ENCODE assay signal across 8 cellular contexts in genomic region chr19:2613507-2614295, GRCh38.
A peak's percentile ranks its signal among the peaks of the same experiment; 100 is the strongest.
DNase-seq lines count a peak whose midpoint lies in the region; ATAC-seq and TF ChIP-seq lines count a peak whose summit lies in the region.

No MANE protein-coding gene starts in this region.

- DNase-seq in GM13976 (ENCODE audit: low spot score) (peak; percentile 74), PC-9 (no peak), left ventricle myocardium superior (peak; percentile 66), NCI-H524 treated with DMSO at 0.1 percent for 48 hours (lab: John Stamatoyannopoulos, UW) (no peak), MV-4-11 (lab: John Stamatoyannopoulos, UW) (no peak)
- DNase-seq in activated naive CD4-positive, alpha-beta T cell treated with anti-CD3 and anti-CD28 coated beads for 36 hours = peak; percentile 70
- DNase-seq in stimulated activated CD4-positive, alpha-beta T cell treated with anti-CD3 and anti-CD28 coated beads, Interleukin-1b, Interleukin-23, amount 100 ng/mL, for 48 hours = peak; percentile 65

- no peak overlapping the region for H3K27ac Mint-ChIP-seq in activated naive CD4-positive, alpha-beta T cell treated with anti-CD3 and anti-CD28 coated beads for 36 hours

- H3K36me3 Mint-ChIP-seq in activated naive CD4-positive, alpha-beta T cell treated with anti-CD3 and anti-CD28 coated beads for 36 hours (ENCODE audit: low read depth) = peaks cover 2% of the 10 kb centered on the region

- ATAC-seq in left ventricle myocardium superior (peak; percentile 21), HG02798 (IDR thresholded peaks at IDR 0.05; ENCODE audit: poor library complexity, unreplicated experiment) (no peak)

- H3K27me3 ChIP-seq in PC-9 (ENCODE audit: insufficient read depth, low read depth) = no peaks in the 10 kb centered on the region

- H3K36me3 ChIP-seq in PC-9 (ENCODE audit: low read depth) = no peaks in the 10 kb centered on the region

- peaks cover 54% of the 10 kb centered on the region for H3K4me1 Mint-ChIP-seq in activated naive CD4-positive, alpha-beta T cell treated with anti-CD3 and anti-CD28 coated beads for 36 hours (ENCODE audit: low read depth)

- intact Hi-C loops in PC-9 (cut with micrococcal nuclease; ENCODE audit: unreplicated experiment) = loop anchor here (5.0 to 10.0 kb wide), 3 partner anchors 71 to 689 kb away; no protein-coding TSS in a partner anchor
- intact Hi-C loops in activated naive CD4-positive, alpha-beta T cell treated with anti-CD3 and anti-CD28 coated beads for 36 hours (cut with micrococcal nuclease) = loop anchor here (5.0 to 10.0 kb wide), 3 partner anchors 51 to 519 kb away; partner anchors contain the start of genes IZUMO4, MOB3A, PLEKHJ1 and SF3A2
- intact Hi-C loops in left ventricle myocardium superior (cut with micrococcal nuclease) = loop anchor here (10.0 kb wide), 1 partner anchor 139 kb away; the partner anchor contains the start of gene GADD45B

- 0 out of 2 replicates have a peak overlapping the region, but pooled peaks have one; percentile 13 for H3K4me2 ChIP-seq in PC-9

- H3K4me1 ChIP-seq in PC-9 (replicated peaks; ENCODE audit: insufficient read depth) = peaks cover 1% of the 10 kb centered on the region

- H3K27me3 Mint-ChIP-seq in activated naive CD4-positive, alpha-beta T cell treated with anti-CD3 and anti-CD28 coated beads for 36 hours (ENCODE audit: low read depth) = peaks cover 4% of the 10 kb centered on the region

- H3K9me3 ChIP-seq in PC-9 (ENCODE audit: insufficient read depth, low read depth) = no peaks in the 10 kb centered on the region

- no peak overlapping the region for H3K4me3 ChIP-seq in PC-9

- peaks cover 8% of the 10 kb centered on the region for H3K9me3 Mint-ChIP-seq in activated naive CD4-positive, alpha-beta T cell treated with anti-CD3 and anti-CD28 coated beads for 36 hours

- H3K9me2 ChIP-seq in PC-9 (ENCODE audit: insufficient read depth) = no peaks in the 10 kb centered on the region

- BruUV-seq in PC-9 (replicated peaks; lab: Mats Ljungman, UMichigan) = no TSS peak

- H3K27ac ChIP-seq in PC-9 = no peak overlapping the region

- H3F3A ChIP-seq in PC-9 (ENCODE audit: insufficient read depth, low read depth) = peaks cover 5% of the 10 kb centered on the region; the same call in 1 of the 2 replicates

- no peaks in the 10 kb centered on the region for H4K20me1 ChIP-seq in PC-9 (ENCODE audit: insufficient read depth)

- no peak overlapping the region for H2AFZ ChIP-seq in PC-9

- POLR2A ChIA-PET in PC-9 (lab: Charles Lee; ENCODE audit: unreplicated experiment) = interaction anchor here (0.5 to 0.6 kb wide), 2 partner anchors 32 to 1021 kb away, joined by 5 to 6 read pairs; no protein-coding TSS in a partner anchor

- H3K4me3 Mint-ChIP-seq in activated naive CD4-positive, alpha-beta T cell treated with anti-CD3 and anti-CD28 coated beads for 36 hours = no peak overlapping the region

- TF ChIP-seq CTCF in GM13976 (IDR thresholded peaks at IDR 0.05; ENCODE audit: borderline replicate concordance, control extremely low read depth, extremely low read depth, insufficient read depth, missing control alignments) (peak; percentile 91), PC-9 (conservative IDR thresholded peaks at IDR 0.05) (peak; percentile 77)

- CTCF ChIA-PET in PC-9 (lab: Charles Lee) = no interaction called here
- CTCF ChIA-PET in activated naive CD4-positive, alpha-beta T cell treated with anti-CD3 and anti-CD28 coated beads for 36 hours (lab: Charles Lee) = interaction anchor here (0.6 to 7.0 kb wide), 20 partner anchors 9 to 221 kb away, joined by 3 to 92 read pairs (median 4); partner anchors contain the start of gene GADD45B

- in situ Hi-C loops in GM13976 (cut with MboI; ENCODE audit: low sequenced_read_pairs, unreplicated experiment) = loop anchor here (5.0 to 25.0 kb wide), 3 partner anchors 141 to 451 kb away; partner anchors contain the start of genes AP3D1 and DOT1L

- H3K79me2 ChIP-seq in PC-9 (ENCODE audit: low read depth) = no peaks in the 10 kb centered on the region

Comparison
In these comparisons a context has a peak if more than half of its experiments do, and no peak if none do; other contexts are left out.
1. DNase-seq: peak in GM13976 (single experiment), activated naive CD4-positive, alpha-beta T cell treated with anti-CD3 and anti-CD28 coated beads for 36 hours (single experiment), left ventricle myocardium superior (single experiment) and stimulated activated CD4-positive, alpha-beta T cell treated with anti-CD3 and anti-CD28 coated beads, Interleukin-1b, Interleukin-23, amount 100 ng/mL, for 48 hours (single experiment); none in PC-9 (0 of 2), NCI-H524 treated with DMSO at 0.1 percent for 48 hours (single experiment) and MV-4-11 (single experiment).